In the genomic region with DNA sequence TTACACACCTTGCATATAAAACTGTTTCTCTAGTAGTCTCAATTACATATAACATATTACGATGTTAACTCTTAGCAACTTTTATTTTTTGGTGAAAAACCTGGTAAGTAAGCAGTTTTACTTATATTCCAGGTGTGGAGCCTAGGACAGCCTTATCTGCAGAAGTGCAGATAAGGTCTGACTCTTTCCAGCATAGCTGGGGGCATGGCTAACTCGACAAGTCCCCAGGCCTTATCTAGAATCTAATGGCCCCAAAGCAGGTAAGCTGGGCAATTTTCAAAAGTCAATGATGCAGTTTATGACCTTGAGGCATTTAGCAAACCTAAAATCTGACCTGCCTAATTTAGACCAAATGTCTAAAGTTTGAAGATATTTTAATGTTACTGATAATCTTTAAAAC, we compare ENCODE assay signal across 22 cellular contexts. TPM values are rescaled to one million over a fixed set of nuclear protein-coding genes. Genes with fewer than 3 reads are reported as not detected.
DNase-seq lines count a peak whose midpoint lies in the region; ATAC-seq and TF ChIP-seq lines count a peak whose summit lies in the region.
"Had no signal": no experiment of that assay in that cellular context is flagged by ENCODE, and none has a peak within 500 bp of the region (broad histone marks: within the 10 kb centered on the region; RNA-seq: fewer than 3 reads in every experiment).

No MANE protein-coding gene starts in this region.

- intact Hi-C loops in activated CD8-positive, alpha-beta T cell treated with anti-CD3 and anti-CD28 coated beads for 36 hours (cut with micrococcal nuclease) = loop anchor here (10.0 kb wide), 1 partner anchor 47 kb away; the partner anchor contains the start of gene IL2RB
- intact Hi-C loops in Panc1 (cut with micrococcal nuclease; ENCODE audit: unreplicated experiment) (no loop called here), transverse colon (cut with DNase I; ENCODE audit: low total_unique reads) (loop anchor here (5.0 kb wide), 1 partner anchor 960 kb away; no protein-coding TSS in a partner anchor), sigmoid colon (cut with DNase I) (no loop called here), prostate gland (cut with DNase I) (loop anchor here (10.0 kb wide), 1 partner anchor 407 kb away; no protein-coding TSS in a partner anchor)

- H2AK5ac ChIP-seq in mesendoderm (ENCODE audit: low read length) = no peak overlapping the region

- H4K5ac ChIP-seq in mesendoderm (ENCODE audit: low read length) = no peak overlapping the region

- H3K27ac ChIP-seq in Panc1 (ENCODE audit: low read length) (peak overlapping the region; percentile 94), mesendoderm (ENCODE audit: low read depth, low read length) (no peak overlapping the region), transverse colon (peak overlapping the region; percentile 55 to 81 (median 70)), sigmoid colon (no peak overlapping the region), prostate gland (no peak overlapping the region)
- H3K27ac ChIP-seq: 22Rv1 had no signal

- H3K27me3 ChIP-seq in Panc1 (ENCODE audit: control insufficient read depth, insufficient read depth, low read length) (no peaks in the 10 kb centered on the region), mesendoderm (ENCODE audit: insufficient read depth, low read length, poor library complexity) (no peaks in the 10 kb centered on the region), transverse colon (no peaks in the 10 kb centered on the region), sigmoid colon (no peaks in the 10 kb centered on the region), prostate gland (replicated peaks; ENCODE audit: insufficient read depth) (no peaks in the 10 kb centered on the region)

- H3K9ac ChIP-seq in mesendoderm (ENCODE audit: low read length) = no peak overlapping the region
- H3K9ac ChIP-seq: SK-N-SH had no signal

- no peak overlapping the region for H3K4me2 ChIP-seq in mesendoderm (ENCODE audit: low read length)
- H3K4me2 ChIP-seq: SK-N-SH had no signal

- H2BK5ac ChIP-seq in mesendoderm (ENCODE audit: low read length) = no peak overlapping the region

- ATAC-seq in activated CD8-positive, alpha-beta T cell treated with anti-CD3 and anti-CD28 coated beads for 36 hours = no peak
- no peak for ATAC-seq in activated CD8-positive, alpha-beta T cell treated with anti-CD3 and anti-CD28 coated beads, Interleukin-2, amount 10 ng/mL, durations not matched to agents 7 days and 5 days
- ATAC-seq in Panc1 = no peak
- ATAC-seq: HCT116 had no signal

- no CpG with 5 or more reads among the region's 2 CpGs for WGBS in mesendoderm (ENCODE audit: extremely low coverage, insufficient coverage, low lambda C conversion rate)
- WGBS in transverse colon (ENCODE audit: low coverage in 1 of 2), 2 donors = 40 to 60% methylated on average over 2 of the region's 2 CpGs
- WGBS in sigmoid colon, 2 donors = 23 to 71% methylated on average over 2 of the region's 2 CpGs
- WGBS in prostate gland = 58% methylated on average over 2 of the region's 2 CpGs

- H3K4me1 Mint-ChIP-seq in activated CD8-positive, alpha-beta T cell treated with anti-CD3 and anti-CD28 coated beads for 36 hours (ENCODE audit: low read depth) = peaks cover 72% of the 10 kb centered on the region
- peaks cover 78% of the 10 kb centered on the region for H3K4me1 Mint-ChIP-seq in activated CD8-positive, alpha-beta T cell treated with anti-CD3 and anti-CD28 coated beads, Interleukin-2, amount 10 ng/mL, durations not matched to agents 7 days and 5 days (ENCODE audit: low read depth)

- no peak for TF ChIP-seq POLR2A in transverse colon (IDR thresholded peaks at IDR 0.05)
- TF ChIP-seq POLR2A in sigmoid colon (IDR thresholded peaks at IDR 0.05) = no peak
- no peak for TF ChIP-seq POLR2A in prostate gland (IDR thresholded peaks at IDR 0.05)

- H3K56ac ChIP-seq in mesendoderm (ENCODE audit: low read length) = no peak overlapping the region

- no peaks in the 10 kb centered on the region for H3K36me3 ChIP-seq in Panc1 (ENCODE audit: control insufficient read depth, insufficient read depth, low read length)
- no peaks in the 10 kb centered on the region for H3K36me3 ChIP-seq in mesendoderm (ENCODE audit: control insufficient read depth, insufficient read depth, low read length)
- no peaks in the 10 kb centered on the region for H3K36me3 ChIP-seq in transverse colon
- H3K36me3 ChIP-seq in sigmoid colon = no peaks in the 10 kb centered on the region
- no peaks in the 10 kb centered on the region for H3K36me3 ChIP-seq in prostate gland

- no TSS peak for BruUV-seq in Panc1 (replicated peaks; lab: Mats Ljungman, UMichigan)

- H3K4ac ChIP-seq in mesendoderm (ENCODE audit: low read depth, low read length) = no peak overlapping the region

- in situ Hi-C loops in Panc1 (cut with HindIII; ENCODE audit: low pct_unique_long_range_greater_than_20kb, low sequenced_read_pairs) (no loop called here), transverse colon (cut with MboI; ENCODE audit: low pct_ligation_motif_present in 1 of 4, low pct_unique_long_range_greater_than_20kb in 1 of 4, low sequenced_read_pairs in 3 of 4) (no loop called here)

- TF ChIP-seq EP300 in transverse colon (IDR thresholded peaks at IDR 0.05; ENCODE audit: low read depth) (no peak), sigmoid colon (IDR thresholded peaks at IDR 0.05) (no peak)

- H3K9me3 Mint-ChIP-seq in activated CD8-positive, alpha-beta T cell treated with anti-CD3 and anti-CD28 coated beads for 36 hours = peaks cover 4% of the 10 kb centered on the region
- peaks cover 10% of the 10 kb centered on the region for H3K9me3 Mint-ChIP-seq in activated CD8-positive, alpha-beta T cell treated with anti-CD3 and anti-CD28 coated beads, Interleukin-2, amount 10 ng/mL, durations not matched to agents 7 days and 5 days (ENCODE audit: insufficient read depth)

- H3K79me2 ChIP-seq in mesendoderm (ENCODE audit: control insufficient read depth, insufficient read depth, low read length) = no peaks in the 10 kb centered on the region

- no peak overlapping the region for H3K23ac ChIP-seq in mesendoderm (ENCODE audit: low read length)

- no peak for TF ChIP-seq CTCF in activated CD8-positive, alpha-beta T cell treated with anti-CD3 and anti-CD28 coated beads for 36 hours (IDR thresholded peaks at IDR 0.05)
- TF ChIP-seq CTCF in Panc1 (IDR thresholded peaks at IDR 0.05) (no peak), transverse colon (IDR thresholded peaks at IDR 0.05) (no peak), sigmoid colon (IDR thresholded peaks at IDR 0.05) (no peak), prostate gland (IDR thresholded peaks at IDR 0.05) (no peak)

- H3K4me1 ChIP-seq in Panc1 (ENCODE audit: control insufficient read depth, insufficient read depth, low read length) (peaks cover 75% of the 10 kb centered on the region), mesendoderm (ENCODE audit: control insufficient read depth, low read depth, low read length) (peaks cover 13% of the 10 kb centered on the region), transverse colon (peaks cover 27 to 81% (median 58%) of the 10 kb centered on the region in 4 donors), sigmoid colon (peaks cover 0 to 51% (median 39%) of the 10 kb centered on the region in 4 donors), prostate gland (replicated peaks) (peaks cover 23% of the 10 kb centered on the region)

- H3K9me3 ChIP-seq in Panc1 (ENCODE audit: control insufficient read depth, insufficient read depth, low read depth, low read length) (no peaks in the 10 kb centered on the region), transverse colon (no peaks in the 10 kb centered on the region), sigmoid colon (no peaks in the 10 kb centered on the region), prostate gland (no peaks in the 10 kb centered on the region)
- H3K9me3 ChIP-seq: SK-N-SH had no signal

- peak overlapping the region; percentile 83 for H3K27ac Mint-ChIP-seq in activated CD8-positive, alpha-beta T cell treated with anti-CD3 and anti-CD28 coated beads for 36 hours
- no peak overlapping the region for H3K27ac Mint-ChIP-seq in activated CD8-positive, alpha-beta T cell treated with anti-CD3 and anti-CD28 coated beads, Interleukin-2, amount 10 ng/mL, durations not matched to agents 7 days and 5 days
- H3K27ac Mint-ChIP-seq: CD14-positive monocyte had no signal

- no peak overlapping the region for H3K4me3 ChIP-seq in Panc1 (ENCODE audit: low read depth in 2 of 2, low read length in 2 of 2)
- H3K4me3 ChIP-seq in mesendoderm (ENCODE audit: low read length) = no peak overlapping the region
- H3K4me3 ChIP-seq in transverse colon = no peak overlapping the region
- H3K4me3 ChIP-seq in sigmoid colon = no peak overlapping the region
- no peak overlapping the region for H3K4me3 ChIP-seq in prostate gland

- no peak for DNase-seq in activated CD8-positive, alpha-beta T cell treated with anti-CD3 and anti-CD28 coated beads for 36 hours
- no peak for DNase-seq in activated CD8-positive, alpha-beta T cell treated with anti-CD3 and anti-CD28 coated beads, Interleukin-2, amount 10 ng/mL, durations not matched to agents 7 days and 5 days
- DNase-seq in Panc1 (ENCODE audit: low read depth, low spot score) (no peak), mesendoderm (peak; percentile 55), transverse colon (no peak), DMS 273 treated with DMSO at 0.1 percent for 48 hours (lab: John Stamatoyannopoulos, UW) (no peak), sigmoid colon (no peak), prostate gland (ENCODE audit: low spot score) (no peak)
- DNase-seq: Calu3, DMS53, GOT3, NCI-H1105, NCI-H2081, NCI-H2171 treated with DMSO at 0.1 percent for 48 hours, NCI-H446 treated with DMSO at 0.1 percent for 48 hours, NCI-H69, SHP77 treated with DMSO at 0.1 percent for 48 hours, SK-N-SH had no signal

- no peaks in the 10 kb centered on the region for H3K79me1 ChIP-seq in mesendoderm (ENCODE audit: low read length)

- H2BK15ac ChIP-seq in mesendoderm (replicated peaks; ENCODE audit: low read depth) = no peak overlapping the region

- no peak overlapping the region for H2BK120ac ChIP-seq in mesendoderm (ENCODE audit: low read depth, low read length)

- CTCF ChIA-PET in activated CD8-positive, alpha-beta T cell treated with anti-CD3 and anti-CD28 coated beads for 36 hours (lab: Charles Lee) = interaction anchor here (0.6 to 3.2 kb wide), 9 partner anchors 10 to 116 kb away, joined by 3 to 19 read pairs (median 6); partner anchors contain the start of gene IL2RB
- CTCF ChIA-PET in activated CD8-positive, alpha-beta T cell treated with anti-CD3 and anti-CD28 coated beads, Interleukin-2, amount 10 ng/mL, durations not matched to agents 7 days and 5 days (lab: Charles Lee) = interaction anchor here (1.0 to 17.4 kb wide), 7 partner anchors 9 to 115 kb away, joined by 3 to 280 read pairs (median 7); no protein-coding TSS in a partner anchor
- CTCF ChIA-PET in Panc1 (lab: Charles Lee) = no interaction called here

- H4K8ac ChIP-seq in mesendoderm (ENCODE audit: low read depth, low read length) = no peak overlapping the region

- H3K27me3 Mint-ChIP-seq in activated CD8-positive, alpha-beta T cell treated with anti-CD3 and anti-CD28 coated beads for 36 hours = no peaks in the 10 kb centered on the region
- no peaks in the 10 kb centered on the region for H3K27me3 Mint-ChIP-seq in activated CD8-positive, alpha-beta T cell treated with anti-CD3 and anti-CD28 coated beads, Interleukin-2, amount 10 ng/mL, durations not matched to agents 7 days and 5 days (ENCODE audit: low read depth)

- POLR2A ChIA-PET in activated CD8-positive, alpha-beta T cell treated with anti-CD3 and anti-CD28 coated beads for 36 hours (lab: Charles Lee) = interaction anchor here (0.9 to 1.4 kb wide), 5 partner anchors 14 to 126 kb away, joined by 3 to 4 read pairs (median 3); no protein-coding TSS in a partner anchor
- POLR2A ChIA-PET in activated CD8-positive, alpha-beta T cell treated with anti-CD3 and anti-CD28 coated beads, Interleukin-2, amount 10 ng/mL, durations not matched to agents 7 days and 5 days (lab: Charles Lee) = interaction anchor here (0.9 to 3.2 kb wide), 5 partner anchors 8 to 70 kb away, joined by 3 to 16 read pairs (median 4); no protein-coding TSS in a partner anchor
- POLR2A ChIA-PET in Panc1 (lab: Charles Lee) = no interaction called here

- H3K36me3 Mint-ChIP-seq in activated CD8-positive, alpha-beta T cell treated with anti-CD3 and anti-CD28 coated beads for 36 hours (ENCODE audit: low read depth) = peaks cover 12% of the 10 kb centered on the region
- peaks cover 36% of the 10 kb centered on the region for H3K36me3 Mint-ChIP-seq in activated CD8-positive, alpha-beta T cell treated with anti-CD3 and anti-CD28 coated beads, Interleukin-2, amount 10 ng/mL, durations not matched to agents 7 days and 5 days (ENCODE audit: low read depth)
- H3K36me3 Mint-ChIP-seq: CD14-positive monocyte had no signal

- H3K18ac ChIP-seq in mesendoderm (ENCODE audit: low read length) = no peak overlapping the region

- no peak overlapping the region for H3K4me3 Mint-ChIP-seq in activated CD8-positive, alpha-beta T cell treated with anti-CD3 and anti-CD28 coated beads for 36 hours
- no peak overlapping the region for H3K4me3 Mint-ChIP-seq in activated CD8-positive, alpha-beta T cell treated with anti-CD3 and anti-CD28 coated beads, Interleukin-2, amount 10 ng/mL, durations not matched to agents 7 days and 5 days
- H3K4me3 Mint-ChIP-seq: CD14-positive monocyte had no signal

RNA-seq across cellular contexts. Expression of gene C1QTNF6, which starts 4.2 kb away (rescaled TPM):
- total RNA-seq in activated CD8-positive, alpha-beta T cell treated with anti-CD3 and anti-CD28 coated beads for 36 hours = 1 to 10 TPM; 6.4 TPM
- 1 to 10 TPM; 6.1 to 6.2 TPM for total RNA-seq in activated CD8-positive, alpha-beta T cell treated with anti-CD3 and anti-CD28 coated beads, Interleukin-2, amount 10 ng/mL, durations not matched to agents 7 days and 5 days
- total RNA-seq in Panc1 (2021; ENCODE audit: unreplicated experiment) (25.0 TPM), transverse colon (10 to 100 TPM in 1 of 4 donors, 1 to 10 TPM in 3; 1.4 to 68.8 (median 7.5) TPM), sigmoid colon (1 to 10 TPM; 1.1 to 5.5 (median 1.6) TPM), prostate gland (1 to 10 TPM; 2.1 to 9.3 TPM)
- 24.0 TPM for polyA plus RNA-seq in Panc1 (2012; ENCODE audit: insufficient read length)
- polyA plus RNA-seq in mesendoderm (2013, experiment 1 of 2) = 1.8 TPM
- polyA plus RNA-seq in mesendoderm (2013, experiment 2 of 2) = 2.5 TPM
- 10 to 100 TPM in 1 of 3 donors, 1 to 10 TPM in 2; 1.8 to 12.1 (median 1.8) TPM for polyA plus RNA-seq in sigmoid colon

RNA-seq across cellular contexts. Expression of gene SSTR3, which starts 20.0 kb away (rescaled TPM):
- total RNA-seq in activated CD8-positive, alpha-beta T cell treated with anti-CD3 and anti-CD28 coated beads for 36 hours = 1 to 10 TPM; 7.9 to 8.5 TPM
- total RNA-seq in activated CD8-positive, alpha-beta T cell treated with anti-CD3 and anti-CD28 coated beads, Interleukin-2, amount 10 ng/mL, durations not matched to agents 7 days and 5 days = 1 to 10 TPM; 3.5 to 3.6 TPM
- total RNA-seq in Panc1 (2021; ENCODE audit: unreplicated experiment) (0.08 TPM), transverse colon (under 1 TPM in 2 of 4 donors, not detected in 2; 0.16 to 0.41 TPM), sigmoid colon (under 1 TPM in 1 of 4 donors, not detected in 3; 0.36 TPM), prostate gland (10 to 100 TPM in 1 of 2 donors, not detected in 1; 46.4 TPM)
- polyA plus RNA-seq in Panc1 (2012; ENCODE audit: insufficient read length) = not detected
- polyA plus RNA-seq in mesendoderm (2013, experiment 1 of 2) = 0.03 TPM
- 0.01 TPM for polyA plus RNA-seq in mesendoderm (2013, experiment 2 of 2)
- 1 to 10 TPM in 1 of 3 donors, not detected in 2; 1.7 TPM for polyA plus RNA-seq in sigmoid colon
- total RNA-seq: Calu3, RPMI7951 had no signal
- polyA plus RNA-seq: CD14-positive monocyte, SK-N-SH had no signal

RNA-seq across cellular contexts. Expression of gene IL2RB, which starts 42.5 kb away (rescaled TPM):
- total RNA-seq in activated CD8-positive, alpha-beta T cell treated with anti-CD3 and anti-CD28 coated beads for 36 hours = 100 to 1,000 TPM; 263 to 268 TPM
- total RNA-seq in activated CD8-positive, alpha-beta T cell treated with anti-CD3 and anti-CD28 coated beads, Interleukin-2, amount 10 ng/mL, durations not matched to agents 7 days and 5 days = 100 to 1,000 TPM; 202 to 213 TPM
- 1.0 TPM for total RNA-seq in Panc1 (2021; ENCODE audit: unreplicated experiment)
- 0.59 TPM for polyA plus RNA-seq in Panc1 (2012; ENCODE audit: insufficient read length)
- 1.2 TPM for polyA plus RNA-seq in mesendoderm (2013, experiment 1 of 2)
- 1.2 TPM for polyA plus RNA-seq in mesendoderm (2013, experiment 2 of 2)
- 1 to 10 TPM; 1.1 to 3.4 (median 2.6) TPM for total RNA-seq in transverse colon
- total RNA-seq in sigmoid colon = under 1 TPM in 3 of 4 donors, not detected in 1; under 0.01 to 0.33 (median 0.14) TPM
- polyA plus RNA-seq in sigmoid colon = 1 to 10 TPM in 1 of 3 donors, under 1 TPM in 2; under 0.01 to 9.7 (median 0.46) TPM
- total RNA-seq in prostate gland = 1 to 10 TPM; 1.7 to 3.0 TPM
- total RNA-seq: Calu3, RPMI7951 had no signal

RNA-seq across cellular contexts. Expression of gene RAC2, which starts 51.8 kb away (rescaled TPM):
- total RNA-seq in activated CD8-positive, alpha-beta T cell treated with anti-CD3 and anti-CD28 coated beads for 36 hours = 100 to 1,000 TPM; 699 to 717 TPM
- 1,000 to 10,000 TPM; 1,167 to 1,252 TPM for total RNA-seq in activated CD8-positive, alpha-beta T cell treated with anti-CD3 and anti-CD28 coated beads, Interleukin-2, amount 10 ng/mL, durations not matched to agents 7 days and 5 days
- total RNA-seq in Panc1 (2021; ENCODE audit: unreplicated experiment) (1.5 TPM), transverse colon (10 to 100 TPM in 3 of 4 donors, 1 to 10 TPM in 1; 5.2 to 36.3 (median 24.0) TPM), sigmoid colon (1 to 10 TPM; 3.0 to 8.0 (median 5.0) TPM), prostate gland (10 to 100 TPM in 1 of 2 donors, 1 to 10 TPM in 1; 9.7 to 14.4 TPM)
- 0.55 TPM for polyA plus RNA-seq in Panc1 (2012; ENCODE audit: insufficient read length)
- 4.6 TPM for polyA plus RNA-seq in mesendoderm (2013, experiment 1 of 2)
- 4.7 TPM for polyA plus RNA-seq in mesendoderm (2013, experiment 2 of 2)
- polyA plus RNA-seq in sigmoid colon = 100 to 1,000 TPM in 1 of 3 donors, 10 to 100 TPM in 2; 14.8 to 138 (median 17.4) TPM

Comparison
In these comparisons a context has a peak if more than half of its experiments do, and no peak if none do; other contexts are left out.
1. H3K27ac ChIP-seq: peak in Panc1 (single experiment) and transverse colon (4 of 4); none in mesendoderm (single experiment), sigmoid colon (0 of 4) and prostate gland (0 of 2).
2. RNA of gene IL2RB, which starts 42.5 kb away (total RNA-seq): 263 to 268 TPM in activated CD8-positive, alpha-beta T cell treated with anti-CD3 and anti-CD28 coated beads for 36 hours and 202 to 213 TPM in activated CD8-positive, alpha-beta T cell treated with anti-CD3 and anti-CD28 coated beads, Interleukin-2, amount 10 ng/mL, durations not matched to agents 7 days and 5 days; 1.7 to 3.0 TPM in prostate gland, 1.1 to 3.4 TPM in transverse colon, 1.0 TPM in Panc1 (single experiment) and under 0.01 to 0.33 TPM in sigmoid colon; every median in the first group is over 10 times any median in the second.
3. intact Hi-C loops: an anchor here in activated CD8-positive, alpha-beta T cell treated with anti-CD3 and anti-CD28 coated beads for 36 hours (10.0 kb wide), transverse colon (5.0 kb wide) and prostate gland (10.0 kb wide); none called in Panc1 and sigmoid colon.